In genomic region chr1:206568779-206569352, GRCh38 we compare ENCODE assay signal across 11 cellular contexts. TPM values are rescaled to one million over a fixed set of nuclear protein-coding genes. Genes with fewer than 3 reads are reported as not detected.
DNase-seq lines count a peak whose midpoint lies in the region; ATAC-seq and TF ChIP-seq lines count a peak whose summit lies in the region.
"Had no signal": no experiment of that assay in that cellular context is flagged by ENCODE, and none has a peak within 500 bp of the region (broad histone marks: within the 10 kb centered on the region; RNA-seq: fewer than 3 reads in every experiment).

No MANE protein-coding gene starts in this region.

- ATAC-seq in activated CD4-positive, alpha-beta T cell treated with anti-CD3 and anti-CD28 coated beads for 36 hours: peak; percentile 22
- no peak for ATAC-seq in HG03196 (IDR thresholded peaks at IDR 0.05; ENCODE audit: unreplicated experiment)
- ATAC-seq in GM19455 (IDR thresholded peaks at IDR 0.05; ENCODE audit: unreplicated experiment): no peak
- no peak for ATAC-seq in GM19328 (IDR thresholded peaks at IDR 0.05; ENCODE audit: unreplicated experiment)

- H3K4me1 Mint-ChIP-seq in activated CD4-positive, alpha-beta T cell treated with anti-CD3 and anti-CD28 coated beads for 36 hours: peaks cover 98% of the 10 kb centered on the region
- H3K4me1 Mint-ChIP-seq in activated naive CD8-positive, alpha-beta T cell treated with anti-CD3 and anti-CD28 coated beads for 36 hours: peaks cover 95% of the 10 kb centered on the region

- 69 to 90% (median 82%) methylated on average over 8 of the region's 8 CpGs for WGBS in spleen, 5 donors

- H3K9me3 Mint-ChIP-seq in activated CD4-positive, alpha-beta T cell treated with anti-CD3 and anti-CD28 coated beads for 36 hours (ENCODE audit: low read depth): no peaks in the 10 kb centered on the region
- H3K9me3 Mint-ChIP-seq in activated naive CD8-positive, alpha-beta T cell treated with anti-CD3 and anti-CD28 coated beads for 36 hours: no peaks in the 10 kb centered on the region

- peak overlapping the region; percentile 99 for H3K27ac Mint-ChIP-seq in activated CD4-positive, alpha-beta T cell treated with anti-CD3 and anti-CD28 coated beads for 36 hours
- H3K27ac Mint-ChIP-seq in activated naive CD8-positive, alpha-beta T cell treated with anti-CD3 and anti-CD28 coated beads for 36 hours: peak overlapping the region; percentile 99

- peak; percentile 46 for DNase-seq in activated CD4-positive, alpha-beta T cell treated with anti-CD3 and anti-CD28 coated beads for 36 hours
- DNase-seq in activated CD4-positive, alpha-beta T cell treated with anti-CD3 and anti-CD28 coated beads for 4 hours: no peak
- DNase-seq in activated naive CD8-positive, alpha-beta T cell treated with anti-CD3 and anti-CD28 coated beads for 36 hours: no peak
- no peak for DNase-seq in spleen
- DNase-seq: hippocampal formation, NCI-H1930, NCI-H524 had no signal

- H3K27me3 Mint-ChIP-seq in activated CD4-positive, alpha-beta T cell treated with anti-CD3 and anti-CD28 coated beads for 36 hours: no peaks in the 10 kb centered on the region
- H3K27me3 Mint-ChIP-seq in activated naive CD8-positive, alpha-beta T cell treated with anti-CD3 and anti-CD28 coated beads for 36 hours: no peaks in the 10 kb centered on the region

- TF ChIP-seq POLR2A in spleen (IDR thresholded peaks at IDR 0.05): no peak

- no peaks in the 10 kb centered on the region for H3K27me3 ChIP-seq in spleen (replicated peaks in 1 of 7)

- peak overlapping the region in 1 of 8 donors; percentile 27 for H3K4me3 ChIP-seq in spleen

- CTCF ChIA-PET in activated CD4-positive, alpha-beta T cell treated with anti-CD3 and anti-CD28 coated beads for 36 hours (lab: Charles Lee): interaction anchor here (0.6 to 27.5 kb wide), 6 partner anchors 7 to 242 kb away, joined by 3 to 621 read pairs (median 9); no protein-coding TSS in a partner anchor

- H3K36me3 ChIP-seq in KOPT-K1 (ENCODE audit: insufficient read depth, low read length) (peaks cover 100% of the 10 kb centered on the region), spleen (peaks cover 0 to 100% (median 26%) of the 10 kb centered on the region in 6 donors)

- intact Hi-C loops in activated CD4-positive, alpha-beta T cell treated with anti-CD3 and anti-CD28 coated beads for 36 hours (cut with DNase I, micrococcal nuclease): loop anchor here (1.0 to 10.0 kb wide), 2 partner anchors 11 to 1354 kb away; partner anchors contain the start of gene DSTYK (in 1 of the 2)
- intact Hi-C loops in spleen (cut with DNase I; ENCODE audit: low total_unique reads): no loop called here

- POLR2A ChIA-PET in activated CD4-positive, alpha-beta T cell treated with anti-CD3 and anti-CD28 coated beads for 36 hours (lab: Charles Lee): interaction anchor here (0.7 to 7.7 kb wide), 8 partner anchors 9 to 23 kb away, joined by 3 to 129 read pairs (median 4); no protein-coding TSS in a partner anchor

- H3K27ac ChIP-seq in KOPT-K1 (ENCODE audit: low read depth, low read length, poor library complexity, severe bottlenecking) (peak overlapping the region; percentile 13), spleen (peak overlapping the region in 7 of 8 donors; percentile 21 to 100 (median 39))

- TF ChIP-seq CTCF in spleen (IDR thresholded peaks at IDR 0.05 in 8 of 11, conservative IDR thresholded peaks at IDR 0.05 in 3 of 11): no peak

- no peaks in the 10 kb centered on the region for H3K9me3 ChIP-seq in KOPT-K1 (ENCODE audit: insufficient read depth, low read length, poor library complexity, severe bottlenecking)
- no peaks in the 10 kb centered on the region for H3K9me3 ChIP-seq in spleen

- peaks cover 97% of the 10 kb centered on the region for H3K36me3 Mint-ChIP-seq in activated CD4-positive, alpha-beta T cell treated with anti-CD3 and anti-CD28 coated beads for 36 hours (ENCODE audit: low read depth)
- H3K36me3 Mint-ChIP-seq in activated naive CD8-positive, alpha-beta T cell treated with anti-CD3 and anti-CD28 coated beads for 36 hours: peaks cover 90% of the 10 kb centered on the region

- H3K4me3 Mint-ChIP-seq in activated CD4-positive, alpha-beta T cell treated with anti-CD3 and anti-CD28 coated beads for 36 hours: peak overlapping the region; percentile 95
- peak overlapping the region; percentile 82 for H3K4me3 Mint-ChIP-seq in activated naive CD8-positive, alpha-beta T cell treated with anti-CD3 and anti-CD28 coated beads for 36 hours

- H3K4me1 ChIP-seq in spleen: peaks cover 62 to 100% (median 96%) of the 10 kb centered on the region in 6 donors

RNA-seq across cellular contexts. Expression of gene EIF2D, which starts 43.4 kb away (rescaled TPM):
- 100 to 1,000 TPM in 1 of 2 experiments, 10 to 100 TPM in 1; 91.2 to 100 TPM for total RNA-seq in activated CD4-positive, alpha-beta T cell treated with anti-CD3 and anti-CD28 coated beads for 36 hours
- 100 to 1,000 TPM; 112 to 113 TPM for total RNA-seq in activated naive CD8-positive, alpha-beta T cell treated with anti-CD3 and anti-CD28 coated beads for 36 hours
- total RNA-seq in spleen: 10 to 100 TPM; 38.7 to 48.6 (median 43.0) TPM
- 10 to 100 TPM; 41.8 to 51.6 (median 50.0) TPM for polyA plus RNA-seq in spleen
